In the genomic region with DNA sequence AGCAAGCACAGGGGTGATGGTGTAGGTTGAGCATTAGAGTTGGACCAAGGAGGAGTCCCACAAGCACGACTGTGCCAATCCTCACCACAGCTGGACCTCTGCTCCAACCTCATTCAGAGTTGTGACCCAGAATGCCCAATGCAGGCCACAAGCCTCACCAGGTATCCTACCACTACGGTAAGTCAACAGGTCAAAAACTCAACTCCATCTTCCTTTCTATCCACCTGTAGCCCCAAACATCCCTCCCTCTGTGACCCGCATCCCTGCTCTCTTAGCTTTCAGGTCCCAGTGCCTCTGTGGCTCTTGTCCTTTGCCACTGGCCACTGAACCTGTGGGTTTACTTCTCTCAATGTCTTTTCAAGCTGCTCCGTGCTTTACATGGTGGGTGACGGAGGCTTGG, we compare ENCODE assay signal across 17 cellular contexts.
DNase-seq lines count a peak whose midpoint lies in the region; ATAC-seq, FAIRE-seq and TF ChIP-seq lines count a peak whose summit lies in the region.
"Had no signal": no experiment of that assay in that cellular context is flagged by ENCODE, and none has a peak within 500 bp of the region (broad histone marks: within the 10 kb centered on the region; RNA-seq: fewer than 3 reads in every experiment).

No MANE protein-coding gene starts in this region.

- H3K4me3 ChIP-seq in GM12878 (no peak overlapping the region), spleen (no peak overlapping the region)
- H3K4me3 ChIP-seq: vagina had no signal

- no peaks in the 10 kb centered on the region for H4K20me1 ChIP-seq in GM12878 (ENCODE audit: control insufficient read depth, insufficient read depth)

- TF ChIP-seq EP300 in GM12878 (IDR thresholded peaks at IDR 0.05; ENCODE audit: borderline replicate concordance in 1 of 2, control insufficient read depth in 1 of 2, low read depth in 2 of 2, low read length in 2 of 2), result no peak

- H3K9me3 ChIP-seq in GM12878 (replicated peaks; ENCODE audit: control insufficient read depth, insufficient read depth, low read length) (no peaks in the 10 kb centered on the region), spleen (no peaks in the 10 kb centered on the region)
- H3K9me3 ChIP-seq: Caco-2, vagina had no signal

- intact Hi-C loops in GM12878 (cut with micrococcal nuclease; ENCODE audit: unreplicated experiment) (no loop called here), spleen (cut with DNase I; ENCODE audit: low total_unique reads) (no loop called here), Calu3 (cut with micrococcal nuclease; ENCODE audit: unreplicated experiment) (no loop called here)

- no peak for ATAC-seq in activated CD8-positive, alpha-beta memory T cell treated with anti-CD3 and anti-CD28 coated beads, Interleukin-2, amount 10 ng/mL, durations not matched to agents 7 days and 5 days
- ATAC-seq in GM12878, result no peak
- ATAC-seq: HCT116 had no signal

- H3K27ac Mint-ChIP-seq in activated CD8-positive, alpha-beta memory T cell treated with anti-CD3 and anti-CD28 coated beads, Interleukin-2, amount 10 ng/mL, durations not matched to agents 7 days and 5 days, result peak overlapping the region; percentile 82
- H3K27ac Mint-ChIP-seq in IgD-negative memory B cell, result peak overlapping the region; percentile 90 to 97 (median 96)
- no peak overlapping the region for H3K27ac Mint-ChIP-seq in Calu3 (ENCODE audit: unreplicated experiment)

- peak overlapping the region; percentile 72 for H3K4me2 ChIP-seq in GM12878 (ENCODE audit: control insufficient read depth, insufficient read depth)

- no peaks in the 10 kb centered on the region for H3K27me3 ChIP-seq in GM12878 (replicated peaks in 1 of 2; ENCODE audit: control insufficient read depth in 2 of 2, insufficient read depth in 2 of 2, low read length in 1 of 2)
- no peaks in the 10 kb centered on the region for H3K27me3 ChIP-seq in spleen (replicated peaks in 1 of 7)
- H3K27me3 ChIP-seq: vagina had no signal

- TF ChIP-seq POLR2A in GM12878 (IDR thresholded peaks at IDR 0.05; ENCODE audit: low read depth, low read length) (no peak), spleen (IDR thresholded peaks at IDR 0.05) (no peak)

- H3K9me3 Mint-ChIP-seq in activated CD8-positive, alpha-beta memory T cell treated with anti-CD3 and anti-CD28 coated beads, Interleukin-2, amount 10 ng/mL, durations not matched to agents 7 days and 5 days (ENCODE audit: low read depth), result no peaks in the 10 kb centered on the region
- no peaks in the 10 kb centered on the region for H3K9me3 Mint-ChIP-seq in IgD-negative memory B cell
- no peaks in the 10 kb centered on the region for H3K9me3 Mint-ChIP-seq in Calu3 (ENCODE audit: low read depth, unreplicated experiment)

- no peak for TF ChIP-seq RAD21 in GM12878 (IDR thresholded peaks at IDR 0.05; ENCODE audit: insufficient read depth, low read depth, low read length)

- in situ Hi-C loops in GM12878 (cut with MboI), result no loop called here

- H3K9ac ChIP-seq in GM12878 (ENCODE audit: control insufficient read depth, insufficient read depth, low read length), result no peak overlapping the region

- 78% methylated on average over 5 of the region's 5 CpGs for WGBS in GM12878 (ENCODE audit: insufficient coverage, insufficient replicate concordance, low lambda C conversion rate, missing lambda C conversion rate)
- WGBS in spleen, 5 donors, result 90 to 97% (median 93%) methylated on average over 5 of the region's 5 CpGs

- H3K79me2 ChIP-seq in GM12878 (ENCODE audit: control insufficient read depth, insufficient read depth, low read length), result peaks cover 57% of the 10 kb centered on the region

- H3K4me1 ChIP-seq in GM12878 (ENCODE audit: control insufficient read depth, insufficient read depth, low read length) (peaks cover 68% of the 10 kb centered on the region), spleen (peaks cover 56 to 100% (median 86%) of the 10 kb centered on the region in 6 donors)
- H3K4me1 ChIP-seq: Caco-2 had no signal

- no peak overlapping the region for H2AFZ ChIP-seq in GM12878 (ENCODE audit: control insufficient read depth, low read depth, low read length)

- SMC1A ChIA-PET in GM12878 (lab: Charles Lee; ENCODE audit: uncharacterized antibody, unreplicated experiment), result interaction anchor here (1.0 to 5.5 kb wide), 13 partner anchors 8 to 383 kb away, joined by 3 to 51 read pairs (median 11); no protein-coding TSS in a partner anchor

- peaks cover 86% of the 10 kb centered on the region for H3K4me1 Mint-ChIP-seq in activated CD8-positive, alpha-beta memory T cell treated with anti-CD3 and anti-CD28 coated beads, Interleukin-2, amount 10 ng/mL, durations not matched to agents 7 days and 5 days
- H3K4me1 Mint-ChIP-seq in IgD-negative memory B cell (peaks cover 70 to 84% (median 78%) of the 10 kb centered on the region in 3 donors), Calu3 (ENCODE audit: low read depth, unreplicated experiment) (peaks cover 23% of the 10 kb centered on the region)

- CTCF ChIA-PET in activated CD8-positive, alpha-beta memory T cell treated with anti-CD3 and anti-CD28 coated beads, Interleukin-2, amount 10 ng/mL, durations not matched to agents 7 days and 5 days (lab: Charles Lee), result interaction anchor here (0.6 to 2.6 kb wide), 7 partner anchors 10 to 111 kb away, joined by 3 to 11 read pairs (median 4); no protein-coding TSS in a partner anchor
- CTCF ChIA-PET in GM12878 (lab: Yijun Ruan, JAX) (interaction anchor here (0.6 to 1.9 kb wide), 5 partner anchors 12 to 108 kb away, joined by 3 to 11 read pairs (median 5); no protein-coding TSS in a partner anchor), Calu3 (lab: Charles Lee) (no interaction called here)

- no peak for FAIRE-seq in GM12878 (lab: Jason Lieb, UNC)

- POLR2A ChIA-PET in GM12878 (lab: Charles Lee), result interaction anchor here (0.6 to 3.5 kb wide), 5 partner anchors 9 to 122 kb away, joined by 3 to 10 read pairs (median 8); no protein-coding TSS in a partner anchor

- peak overlapping the region; percentile 76 for H3K27ac ChIP-seq in GM12878 (ENCODE audit: control insufficient read depth, insufficient read depth)
- peak overlapping the region in 7 of 8 donors; percentile 61 to 92 (median 84) for H3K27ac ChIP-seq in spleen
- H3K27ac ChIP-seq: vagina had no signal

- no peak for DNase-seq in activated CD8-positive, alpha-beta memory T cell treated with anti-CD3 and anti-CD28 coated beads, Interleukin-2, amount 10 ng/mL, durations not matched to agents 7 days and 5 days
- DNase-seq in activated CD8-positive, alpha-beta memory T cell treated with anti-CD3 and anti-CD28 coated beads, Interleukin-2, amount 50 U/mL, for 4 hours, result no peak
- DNase-seq in GM12878 (ENCODE audit: low read depth, low spot score) (no peak), spleen (no peak), Ammon's horn (ENCODE audit: low spot score) (no peak), Calu3 (no peak)
- no peak for DNase-seq in activated effector memory CD4-positive, alpha-beta T cell treated with Interleukin-2 at 50 U/mL for 16 hours
- DNase-seq: activated CD4-positive, alpha-beta T cell treated with anti-CD3 and anti-CD28 coated beads for 1 hour; activated effector memory CD4-positive, alpha-beta T cell treated with anti-CD3 and anti-CD28 coated beads, Interleukin-2, amount 50 U/mL, for 16 hours; Caco-2; GF-D8; mammary epithelial cell; NCI-H1694; Right ventricle myocardium superior had no signal

- peaks cover 47% of the 10 kb centered on the region for H3K36me3 Mint-ChIP-seq in activated CD8-positive, alpha-beta memory T cell treated with anti-CD3 and anti-CD28 coated beads, Interleukin-2, amount 10 ng/mL, durations not matched to agents 7 days and 5 days
- H3K36me3 Mint-ChIP-seq in IgD-negative memory B cell, result peaks cover 8% of the 10 kb centered on the region
- H3K36me3 Mint-ChIP-seq in Calu3 (ENCODE audit: insufficient read depth, unreplicated experiment), result no peaks in the 10 kb centered on the region

- H3K36me3 ChIP-seq in GM12878 (ENCODE audit: control insufficient read depth in 2 of 2, insufficient read depth in 2 of 2, low read length in 1 of 2) (peaks cover 7 to 10% of the 10 kb centered on the region in 2 experiments; a peak in 3 of 4 replicates), spleen (peaks cover 0 to 65% (median 0%) of the 10 kb centered on the region in 6 donors)
- H3K36me3 ChIP-seq: vagina had no signal

- TF ChIP-seq CTCF in GM12878 (IDR thresholded peaks at IDR 0.05 in 2 of 3, conservative IDR thresholded peaks at IDR 0.05 in 1 of 3; ENCODE audit: control insufficient read depth in 2 of 3, extremely low read depth in 1 of 3, insufficient read depth in 1 of 3, low read depth in 3 of 3, low read length in 3 of 3), result no peak
- no peak for TF ChIP-seq CTCF in spleen (IDR thresholded peaks at IDR 0.05 in 8 of 11, conservative IDR thresholded peaks at IDR 0.05 in 3 of 11)
- TF ChIP-seq CTCF in Calu3 (IDR thresholded peaks at IDR 0.05; ENCODE audit: unreplicated experiment), result no peak

- RAD21 ChIA-PET in GM12878 (lab: Charles Lee; ENCODE audit: unreplicated experiment), result interaction anchor here (0.9 to 2.8 kb wide), 11 partner anchors 10 to 384 kb away, joined by 5 to 22 read pairs (median 7); no protein-coding TSS in a partner anchor

- no peak overlapping the region for H3K4me3 Mint-ChIP-seq in activated CD8-positive, alpha-beta memory T cell treated with anti-CD3 and anti-CD28 coated beads, Interleukin-2, amount 10 ng/mL, durations not matched to agents 7 days and 5 days
- H3K4me3 Mint-ChIP-seq in IgD-negative memory B cell, result peak overlapping the region in 3 of 4 donors; percentile 78 to 85 (median 84)
- no peak overlapping the region for H3K4me3 Mint-ChIP-seq in Calu3 (ENCODE audit: low read depth, unreplicated experiment)

- H3K27me3 Mint-ChIP-seq in activated CD8-positive, alpha-beta memory T cell treated with anti-CD3 and anti-CD28 coated beads, Interleukin-2, amount 10 ng/mL, durations not matched to agents 7 days and 5 days, result no peaks in the 10 kb centered on the region
- H3K27me3 Mint-ChIP-seq in IgD-negative memory B cell (no peaks in the 10 kb centered on the region), Calu3 (ENCODE audit: unreplicated experiment) (no peaks in the 10 kb centered on the region)

- TSS peak; percentile 90 for BruUV-seq in GM12878 (replicated peaks; lab: Mats Ljungman, UMichigan)
- BruUV-seq in Calu3 (replicated peaks; lab: Mats Ljungman, UMichigan), result no TSS peak

TF ChIP-seq in GM12878, 131 proteins besides CTCF, POLR2A, EP300 and RAD21 (continues in another document):
- TF ChIP-seq, protein P1, sequence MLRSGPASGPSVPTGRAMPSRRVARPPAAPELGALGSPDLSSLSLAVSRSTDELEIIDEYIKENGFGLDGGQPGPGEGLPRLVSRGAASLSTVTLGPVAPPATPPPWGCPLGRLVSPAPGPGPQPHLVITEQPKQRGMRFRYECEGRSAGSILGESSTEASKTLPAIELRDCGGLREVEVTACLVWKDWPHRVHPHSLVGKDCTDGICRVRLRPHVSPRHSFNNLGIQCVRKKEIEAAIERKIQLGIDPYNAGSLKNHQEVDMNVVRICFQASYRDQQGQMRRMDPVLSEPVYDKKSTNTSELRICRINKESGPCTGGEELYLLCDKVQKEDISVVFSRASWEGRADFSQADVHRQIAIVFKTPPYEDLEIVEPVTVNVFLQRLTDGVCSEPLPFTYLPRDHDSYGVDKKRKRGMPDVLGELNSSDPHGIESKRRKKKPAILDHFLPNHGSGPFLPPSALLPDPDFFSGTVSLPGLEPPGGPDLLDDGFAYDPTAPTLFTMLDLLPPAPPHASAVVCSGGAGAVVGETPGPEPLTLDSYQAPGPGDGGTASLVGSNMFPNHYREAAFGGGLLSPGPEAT (IDR thresholded peaks at IDR 0.05; ENCODE audit: low read depth), result no peak

Comparison
In these comparisons a context has a peak if more than half of its experiments do, and no peak if none do; other contexts are left out.
1. H3K4me3 Mint-ChIP-seq: peak in IgD-negative memory B cell (3 of 4); none in activated CD8-positive, alpha-beta memory T cell treated with anti-CD3 and anti-CD28 coated beads, Interleukin-2, amount 10 ng/mL, durations not matched to agents 7 days and 5 days (single experiment) and Calu3 (single experiment).